Comparison of ENCODE assay signal across 1 cellular context in the genomic region with DNA sequence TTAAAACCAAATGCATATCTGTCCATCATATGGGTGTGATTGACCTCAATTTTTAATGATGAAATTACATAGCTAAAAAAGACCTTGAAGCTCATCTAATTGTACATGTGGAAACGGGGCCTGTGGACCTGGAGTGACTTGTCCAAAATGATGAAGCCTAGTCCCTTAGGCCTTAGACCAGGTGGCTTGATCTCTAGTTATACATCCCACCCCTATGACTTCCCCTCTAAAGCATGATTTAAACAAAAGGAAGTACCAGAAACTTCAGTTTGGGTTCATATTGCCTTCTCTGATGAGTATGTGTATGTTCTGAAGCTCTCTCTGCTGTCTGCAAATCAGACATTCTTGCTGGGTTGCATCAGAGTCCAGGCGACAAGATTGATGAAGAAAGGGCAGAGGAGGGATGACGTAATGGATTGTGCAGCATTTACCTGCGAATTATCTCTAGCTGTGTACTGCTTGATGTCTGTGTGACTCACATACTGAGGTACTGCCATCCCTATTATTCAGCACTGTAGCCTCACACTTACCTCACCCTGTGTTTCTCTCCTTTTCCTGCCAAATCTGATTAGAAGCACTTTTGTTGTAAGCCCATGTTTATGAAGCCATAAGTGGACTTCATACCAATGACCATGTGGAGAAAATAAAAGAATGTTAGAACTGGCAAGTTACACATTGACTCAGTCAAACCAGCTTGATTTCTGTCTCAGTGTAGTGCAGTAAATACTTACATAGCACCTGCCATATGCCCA.
TF ChIP-seq lines count a peak whose summit lies in the region.

No MANE protein-coding gene starts in this region.

TF ChIP-seq in SK-N-SH, 30 proteins besides CTCF, POLR2A, EP300 and RAD21 (continued from another document):
- TF ChIP-seq, protein P1, sequence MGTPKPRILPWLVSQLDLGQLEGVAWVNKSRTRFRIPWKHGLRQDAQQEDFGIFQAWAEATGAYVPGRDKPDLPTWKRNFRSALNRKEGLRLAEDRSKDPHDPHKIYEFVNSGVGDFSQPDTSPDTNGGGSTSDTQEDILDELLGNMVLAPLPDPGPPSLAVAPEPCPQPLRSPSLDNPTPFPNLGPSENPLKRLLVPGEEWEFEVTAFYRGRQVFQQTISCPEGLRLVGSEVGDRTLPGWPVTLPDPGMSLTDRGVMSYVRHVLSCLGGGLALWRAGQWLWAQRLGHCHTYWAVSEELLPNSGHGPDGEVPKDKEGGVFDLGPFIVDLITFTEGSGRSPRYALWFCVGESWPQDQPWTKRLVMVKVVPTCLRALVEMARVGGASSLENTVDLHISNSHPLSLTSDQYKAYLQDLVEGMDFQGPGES (IDR thresholded peaks at IDR 0.05; ENCODE audit: low read depth, low read length): no peak
- TF ChIP-seq, protein P2, sequence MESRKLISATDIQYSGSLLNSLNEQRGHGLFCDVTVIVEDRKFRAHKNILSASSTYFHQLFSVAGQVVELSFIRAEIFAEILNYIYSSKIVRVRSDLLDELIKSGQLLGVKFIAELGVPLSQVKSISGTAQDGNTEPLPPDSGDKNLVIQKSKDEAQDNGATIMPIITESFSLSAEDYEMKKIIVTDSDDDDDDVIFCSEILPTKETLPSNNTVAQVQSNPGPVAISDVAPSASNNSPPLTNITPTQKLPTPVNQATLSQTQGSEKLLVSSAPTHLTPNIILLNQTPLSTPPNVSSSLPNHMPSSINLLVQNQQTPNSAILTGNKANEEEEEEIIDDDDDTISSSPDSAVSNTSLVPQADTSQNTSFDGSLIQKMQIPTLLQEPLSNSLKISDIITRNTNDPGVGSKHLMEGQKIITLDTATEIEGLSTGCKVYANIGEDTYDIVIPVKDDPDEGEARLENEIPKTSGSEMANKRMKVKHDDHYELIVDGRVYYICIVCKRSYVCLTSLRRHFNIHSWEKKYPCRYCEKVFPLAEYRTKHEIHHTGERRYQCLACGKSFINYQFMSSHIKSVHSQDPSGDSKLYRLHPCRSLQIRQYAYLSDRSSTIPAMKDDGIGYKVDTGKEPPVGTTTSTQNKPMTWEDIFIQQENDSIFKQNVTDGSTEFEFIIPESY (IDR thresholded peaks at IDR 0.05; ENCODE audit: borderline replicate concordance, low read depth): peak; percentile 83; the same call in 1 of the 2 replicates
- TF ChIP-seq, protein P3, sequence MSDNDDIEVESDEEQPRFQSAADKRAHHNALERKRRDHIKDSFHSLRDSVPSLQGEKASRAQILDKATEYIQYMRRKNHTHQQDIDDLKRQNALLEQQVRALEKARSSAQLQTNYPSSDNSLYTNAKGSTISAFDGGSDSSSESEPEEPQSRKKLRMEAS (IDR thresholded peaks at IDR 0.05; ENCODE audit: low read depth): peak; percentile 85; the same call in 1 of the 2 replicates
- no peak for TF ChIP-seq NRF1 (IDR thresholded peaks at IDR 0.05; ENCODE audit: low read depth, low read length)
- peak; percentile 93; the same call in 1 of the 2 replicates for TF ChIP-seq FOSL2 (IDR thresholded peaks at IDR 0.05; ENCODE audit: borderline replicate concordance, low read depth)
- TF ChIP-seq, protein P4, sequence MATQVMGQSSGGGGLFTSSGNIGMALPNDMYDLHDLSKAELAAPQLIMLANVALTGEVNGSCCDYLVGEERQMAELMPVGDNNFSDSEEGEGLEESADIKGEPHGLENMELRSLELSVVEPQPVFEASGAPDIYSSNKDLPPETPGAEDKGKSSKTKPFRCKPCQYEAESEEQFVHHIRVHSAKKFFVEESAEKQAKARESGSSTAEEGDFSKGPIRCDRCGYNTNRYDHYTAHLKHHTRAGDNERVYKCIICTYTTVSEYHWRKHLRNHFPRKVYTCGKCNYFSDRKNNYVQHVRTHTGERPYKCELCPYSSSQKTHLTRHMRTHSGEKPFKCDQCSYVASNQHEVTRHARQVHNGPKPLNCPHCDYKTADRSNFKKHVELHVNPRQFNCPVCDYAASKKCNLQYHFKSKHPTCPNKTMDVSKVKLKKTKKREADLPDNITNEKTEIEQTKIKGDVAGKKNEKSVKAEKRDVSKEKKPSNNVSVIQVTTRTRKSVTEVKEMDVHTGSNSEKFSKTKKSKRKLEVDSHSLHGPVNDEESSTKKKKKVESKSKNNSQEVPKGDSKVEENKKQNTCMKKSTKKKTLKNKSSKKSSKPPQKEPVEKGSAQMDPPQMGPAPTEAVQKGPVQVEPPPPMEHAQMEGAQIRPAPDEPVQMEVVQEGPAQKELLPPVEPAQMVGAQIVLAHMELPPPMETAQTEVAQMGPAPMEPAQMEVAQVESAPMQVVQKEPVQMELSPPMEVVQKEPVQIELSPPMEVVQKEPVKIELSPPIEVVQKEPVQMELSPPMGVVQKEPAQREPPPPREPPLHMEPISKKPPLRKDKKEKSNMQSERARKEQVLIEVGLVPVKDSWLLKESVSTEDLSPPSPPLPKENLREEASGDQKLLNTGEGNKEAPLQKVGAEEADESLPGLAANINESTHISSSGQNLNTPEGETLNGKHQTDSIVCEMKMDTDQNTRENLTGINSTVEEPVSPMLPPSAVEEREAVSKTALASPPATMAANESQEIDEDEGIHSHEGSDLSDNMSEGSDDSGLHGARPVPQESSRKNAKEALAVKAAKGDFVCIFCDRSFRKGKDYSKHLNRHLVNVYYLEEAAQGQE (IDR thresholded peaks at IDR 0.05; ENCODE audit: low read depth, low read length): 0 out of 2 replicates have a peak, but pooled peaks have one; percentile 40
